In the genomic region with DNA sequence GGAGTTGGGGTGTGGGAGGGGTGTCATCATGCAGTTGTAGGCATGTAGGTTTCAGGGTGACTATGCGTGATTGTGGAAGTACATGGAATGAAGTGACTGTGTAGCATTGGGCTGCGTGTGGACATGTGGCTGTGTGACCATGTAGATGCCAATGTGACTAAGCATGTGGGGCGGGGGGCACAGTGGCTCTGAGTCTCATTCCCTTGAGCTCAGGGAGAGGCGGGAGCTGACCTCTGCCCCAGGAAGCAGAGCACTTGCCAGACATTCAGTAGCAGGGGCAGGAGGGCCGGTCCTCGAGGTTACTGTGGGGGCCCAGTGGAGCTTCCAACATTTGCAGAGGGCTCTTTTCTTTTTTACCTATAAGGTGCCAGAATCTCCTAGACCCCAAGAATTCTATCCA, we compare ENCODE assay signal across 22 cellular contexts. TPM values are rescaled to one million over a fixed set of nuclear protein-coding genes. Genes with fewer than 3 reads are reported as not detected.
DNase-seq lines count a peak whose midpoint lies in the region; ATAC-seq, FAIRE-seq and TF ChIP-seq lines count a peak whose summit lies in the region.
"Had no signal": no experiment of that assay in that cellular context is flagged by ENCODE, and none has a peak within 500 bp of the region (broad histone marks: within the 10 kb centered on the region; RNA-seq: fewer than 3 reads in every experiment).

No MANE protein-coding gene starts in this region.

- peak overlapping the region; percentile 86 to 98 (median 96) for H3K27ac Mint-ChIP-seq in brain
- H3K27ac Mint-ChIP-seq: IgD-negative memory B cell had no signal

- ATAC-seq in left cardiac atrium, result no peak

- TF ChIP-seq CTCF in right atrium auricular region (IDR thresholded peaks at IDR 0.05) (no peak), brain (conservative IDR thresholded peaks at IDR 0.05) (no peak), WERI-Rb-1 (IDR thresholded peaks at IDR 0.05; ENCODE audit: low read depth, low read length) (no peak)

- H3K4me3 ChIP-seq in right atrium auricular region (no peak overlapping the region), iPS-20b (ENCODE audit: low read length) (peak overlapping the region; percentile 54; the same call in 1 of the 2 replicates), WERI-Rb-1 (ENCODE audit: low read depth, low read length) (no peak overlapping the region)
- H3K4me3 ChIP-seq: Peyer's patch had no signal

- peaks cover 47% of the 10 kb centered on the region for H3K4me1 Mint-ChIP-seq in brain

- H3K9ac ChIP-seq in iPS-20b (ENCODE audit: low read depth, low read length), result no peak overlapping the region

- H3K27ac ChIP-seq in right atrium auricular region (no peak overlapping the region), iPS-20b (ENCODE audit: low read length) (no peak overlapping the region), WERI-Rb-1 (no peak overlapping the region)
- H3K27ac ChIP-seq: 22Rv1, Peyer's patch had no signal

- peak; percentile 19 for DNase-seq in left cardiac atrium
- DNase-seq in right atrium auricular region (ENCODE audit: low spot score), result no peak
- DNase-seq in urothelium cell line (ENCODE audit: low spot score), result no peak
- DNase-seq in HuH-7.5 (ENCODE audit: low spot score), result no peak
- no peak for DNase-seq in KBM-7
- no peak for DNase-seq in WERI-Rb-1
- DNase-seq: AML-193, COR-L47, DMS 273 treated with DMSO at 0.1 percent for 48 hours, DND-41, HCEC 1CT, MM.1S, NCI-H1092 treated with DMSO at 0.1 percent for 48 hours, NCI-H2029 treated with DMSO at 0.1 percent for 48 hours, NCI-H2171 treated with DMSO at 0.1 percent for 48 hours, NCI-H446 treated with DMSO at 0.1 percent for 48 hours, Peyer's patch had no signal

- in situ Hi-C loops in KBM-7 (cut with MboI; ENCODE audit: low pct_unique_long_range_greater_than_20kb, low sequenced_read_pairs), result no loop called here

- peaks cover 54% of the 10 kb centered on the region for H3K27me3 Mint-ChIP-seq in brain

- peak overlapping the region; percentile 87 to 94 (median 90) for H3K4me3 Mint-ChIP-seq in brain

- FAIRE-seq in urothelium cell line (lab: Jason Lieb, UNC), result peak; percentile 63
- FAIRE-seq: G401.6 had no signal

- H3K27me3 ChIP-seq in right atrium auricular region (peaks cover 0 to 9% of the 10 kb centered on the region in 2 donors), iPS-20b (ENCODE audit: insufficient read depth, low read length) (peaks cover 60% of the 10 kb centered on the region), WERI-Rb-1 (ENCODE audit: insufficient read depth, low read depth, severe bottlenecking) (no peaks in the 10 kb centered on the region)

- no peaks in the 10 kb centered on the region for H3K36me3 ChIP-seq in right atrium auricular region
- no peaks in the 10 kb centered on the region for H3K36me3 ChIP-seq in iPS-20b (ENCODE audit: insufficient read depth, low read depth, low read length)
- peaks cover 14% of the 10 kb centered on the region for H3K36me3 ChIP-seq in WERI-Rb-1
- H3K36me3 ChIP-seq: Peyer's patch had no signal

- peaks cover 2 to 7% (median 5%) of the 10 kb centered on the region in 5 experiments for H3K9me3 Mint-ChIP-seq in brain

- peaks cover 14% of the 10 kb centered on the region for H3K36me3 Mint-ChIP-seq in brain

- H3K4me1 ChIP-seq in right atrium auricular region (peaks cover 0 to 12% of the 10 kb centered on the region in 2 donors), iPS-20b (ENCODE audit: insufficient read depth, low read length) (peaks cover 12% of the 10 kb centered on the region; the same call in 1 of the 2 replicates)

- intact Hi-C loops in left cardiac atrium (cut with DNase I), result no loop called here

- H3K9me3 ChIP-seq in right atrium auricular region (peaks cover 0 to 6% of the 10 kb centered on the region in 2 donors), iPS-20b (ENCODE audit: insufficient read depth, low read depth, low read length) (peaks cover 11% of the 10 kb centered on the region), WERI-Rb-1 (ENCODE audit: severe bottlenecking) (no peaks in the 10 kb centered on the region)

RNA-seq across cellular contexts. Expression of a gene that starts 0.4 kb away (rescaled TPM):
- total RNA-seq in left cardiac atrium, result 1 to 10 TPM; 1.1 to 1.2 TPM
- total RNA-seq in right atrium auricular region, result 1 to 10 TPM in 1 of 2 donors, under 1 TPM in 1; 0.20 to 1.4 TPM
- polyA plus RNA-seq in brain (ENCODE audit: insufficient read depth, low read depth, low replicate concordance), result 12.1 TPM

RNA-seq across cellular contexts. Expression of a gene that starts 34.1 kb away (rescaled TPM):
- total RNA-seq in left cardiac atrium (1,000 to 10,000 TPM; 1,106 to 1,117 TPM), right atrium auricular region (100 to 1,000 TPM; 391 to 983 TPM)
- 3,030 TPM for polyA plus RNA-seq in brain (ENCODE audit: insufficient read depth, low read depth, low replicate concordance)
